In the genomic region with DNA sequence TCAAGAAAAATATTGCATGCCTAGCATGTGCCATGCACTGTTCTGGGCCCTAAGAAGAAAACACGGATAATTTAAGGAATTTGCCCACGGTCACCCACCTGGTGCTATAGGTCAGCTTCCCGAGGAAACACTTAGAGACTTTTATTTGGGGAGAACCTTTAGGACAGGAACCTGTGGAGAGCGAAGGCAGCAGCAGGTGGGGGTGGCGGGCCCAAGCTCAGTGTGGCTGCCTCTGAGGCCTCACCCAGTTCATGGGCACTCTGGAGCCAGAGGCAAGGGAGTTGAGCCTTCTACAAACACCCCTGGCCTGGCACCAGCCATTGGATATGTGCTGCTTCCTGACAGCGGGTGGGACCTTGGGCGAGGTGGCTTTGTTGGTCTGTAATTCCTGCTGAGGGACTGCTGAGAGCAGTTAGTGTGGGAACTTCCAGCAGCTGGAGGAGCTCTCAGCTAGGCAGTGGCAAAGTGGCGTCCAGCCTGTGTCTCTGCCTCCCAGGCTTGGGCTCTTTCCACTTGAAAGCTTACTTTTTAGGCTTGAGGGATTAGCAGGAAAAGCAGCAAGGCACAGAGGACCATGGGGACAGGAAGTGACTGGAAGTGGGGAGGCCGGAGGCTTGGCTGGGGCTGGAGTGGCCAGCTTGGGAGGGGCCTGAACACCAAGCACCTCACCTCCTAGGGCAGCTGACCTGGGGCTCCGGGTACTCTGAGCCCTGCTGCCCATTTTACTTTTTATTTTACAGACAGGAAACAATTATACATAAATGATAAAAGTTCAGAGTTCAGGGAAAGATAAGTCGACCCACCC, we compare ENCODE assay signal across 1 cellular context.
A peak's percentile ranks its signal among the peaks of the same experiment; 100 is the strongest.
TF ChIP-seq lines count a peak whose summit lies in the region.

No MANE protein-coding gene starts in this region.

TF ChIP-seq in HepG2, 621 proteins besides CTCF, POLR2A, EP300 and RAD21:
- TF ChIP-seq FLYWCH1 (CRISPR knock-in tag; IDR thresholded peaks at IDR 0.05) (no peak), AGO2 (optimal IDR thresholded peaks at IDR 0.05; ENCODE audit: low read depth, low read length) (peak; percentile 18), POLR2G (IDR thresholded peaks at IDR 0.05; ENCODE audit: low read depth, low read length) (0 out of 2 replicates have a peak, but pooled peaks have one; percentile 0)
